In genomic region chr4:101718810-101719209, GRCh38 we compare ENCODE assay signal across 23 cellular contexts.
"Had no signal": no experiment of that assay in that cellular context is flagged by ENCODE, and none has a peak within 500 bp of the region (broad histone marks: within the 10 kb centered on the region; RNA-seq: fewer than 3 reads in every experiment).

No MANE protein-coding gene starts in this region.

- H3K36me3 ChIP-seq: colonic mucosa, esophagus squamous epithelium, gastroesophageal sphincter, heart left ventricle, left lung, lower lobe of right lung had no signal

- H3K4me1 Mint-ChIP-seq: endodermal cell had no signal

- H3K4me3 Mint-ChIP-seq: dendritic cell treated with granulocyte-macrophage colony-stimulating factor and Interleukin-4, amounts not matched to agents 40 ng/mL and 50 ng/mL, for 4 days; effector memory CD8-positive, alpha-beta T cell; endodermal cell; naive thymus-derived CD8-positive, alpha-beta T cell had no signal

- H3K27me3 ChIP-seq: colonic mucosa, esophagus squamous epithelium, gastroesophageal sphincter, heart left ventricle, hepatocyte, left lung had no signal

- H3K27ac ChIP-seq: colonic mucosa, epithelial cell of prostate, esophagus squamous epithelium, gastroesophageal sphincter, heart left ventricle, hepatocyte, left lung, lower lobe of right lung had no signal

- ATAC-seq: effector memory CD8-positive, alpha-beta T cell; esophagus mucosa; gastroesophageal sphincter; heart left ventricle; left cardiac atrium; left lung; left ventricle myocardium superior; lower lobe of right lung; naive thymus-derived CD8-positive, alpha-beta T cell had no signal

- H3K4me3 ChIP-seq: colonic mucosa, esophagus squamous epithelium, gastroesophageal sphincter, heart left ventricle, hepatocyte, left lung, lower lobe of right lung had no signal

- DNase-seq: colonic mucosa; cortex of kidney; effector CD8-positive, alpha-beta T cell; effector memory CD8-positive, alpha-beta T cell; endodermal cell; erythroblast; esophagus squamous epithelium; foreskin fibroblast; foreskin melanocyte; heart left ventricle; hypothalamus; left cardiac atrium; left lung; left ventricle myocardium superior; lower lobe of right lung; mesendoderm; midbrain; naive thymus-derived CD8-positive, alpha-beta T cell had no signal

- H3K9me3 ChIP-seq: colonic mucosa, esophagus squamous epithelium had no signal

- H3K27me3 Mint-ChIP-seq: dendritic cell treated with granulocyte-macrophage colony-stimulating factor and Interleukin-4, amounts not matched to agents 40 ng/mL and 50 ng/mL, for 4 days; effector memory CD8-positive, alpha-beta T cell had no signal

- H3K4me1 ChIP-seq: colonic mucosa, esophagus squamous epithelium, gastroesophageal sphincter, heart left ventricle, left lung, lower lobe of right lung had no signal

- H3K27ac Mint-ChIP-seq: dendritic cell treated with granulocyte-macrophage colony-stimulating factor and Interleukin-4, amounts not matched to agents 40 ng/mL and 50 ng/mL, for 4 days; endodermal cell; naive thymus-derived CD8-positive, alpha-beta T cell had no signal
